Comparison of ENCODE assay signal across 8 cellular contexts in genomic region chr19:36973844-36974195, GRCh38. TPM values are rescaled to one million over a fixed set of nuclear protein-coding genes. Genes with fewer than 3 reads are reported as not detected.
DNase-seq lines count a peak whose midpoint lies in the region; ATAC-seq and TF ChIP-seq lines count a peak whose summit lies in the region.

No MANE protein-coding gene starts in this region.

- peaks cover 0 to 15% (median 6%) of the 10 kb centered on the region in 8 donors for H3K9me3 Mint-ChIP-seq in CD4-positive, alpha-beta memory T cell

- H3K4me1 Mint-ChIP-seq in CD4-positive, alpha-beta memory T cell = peaks cover 8 to 25% (median 12%) of the 10 kb centered on the region in 4 donors

- peaks cover 10% of the 10 kb centered on the region for H3K36me3 ChIP-seq in CD4-positive, alpha-beta memory T cell (ENCODE audit: insufficient read depth, low read length)
- no peaks in the 10 kb centered on the region for H3K36me3 ChIP-seq in Peyer's patch
- peaks cover 3 to 6% of the 10 kb centered on the region in 2 donors for H3K36me3 ChIP-seq in esophagus (ENCODE audit: control insufficient read depth in 2 of 2, insufficient read depth in 2 of 2, low read length in 1 of 2)
- peaks cover 0 to 23% of the 10 kb centered on the region in 2 donors for H3K36me3 ChIP-seq in psoas muscle (ENCODE audit: insufficient read depth in 1 of 2, low read depth in 1 of 2)

- TF ChIP-seq CTCF in Peyer's patch (IDR thresholded peaks at IDR 0.05) (no peak), psoas muscle (IDR thresholded peaks at IDR 0.05) (no peak)

- CTCF ChIA-PET in CD4-positive, alpha-beta memory T cell (lab: Charles Lee; ENCODE audit: partially characterized antibody) = interaction anchor here (1.1 to 1.7 kb wide), 5 partner anchors 13 to 397 kb away, joined by 3 to 5 read pairs (median 5); partner anchors contain the start of genes ZNF420, ZNF527 and ZNF790

- no peak for ATAC-seq in psoas muscle
- no peak for ATAC-seq in HG03378 (IDR thresholded peaks at IDR 0.05; ENCODE audit: unreplicated experiment)
- ATAC-seq in HG03520 (IDR thresholded peaks at IDR 0.05; ENCODE audit: unreplicated experiment) = no peak

- peak overlapping the region; percentile 68 for H3K27ac ChIP-seq in CD4-positive, alpha-beta memory T cell (ENCODE audit: low read depth, low read length)
- H3K27ac ChIP-seq in Peyer's patch (peak overlapping the region in 3 of 4 donors; percentile 74 to 86 (median 78)), esophagus (ENCODE audit: low read depth in 2 of 2, low read length in 1 of 2) (peak overlapping the region; percentile 82 to 86), psoas muscle (peak overlapping the region; percentile 79)

- no peaks in the 10 kb centered on the region for H3K27me3 Mint-ChIP-seq in CD4-positive, alpha-beta memory T cell

- peaks cover 16% of the 10 kb centered on the region for H3K4me1 ChIP-seq in CD4-positive, alpha-beta memory T cell (ENCODE audit: insufficient read depth, low read length)
- H3K4me1 ChIP-seq in Peyer's patch = peaks cover 0 to 14% (median 2%) of the 10 kb centered on the region in 4 donors
- peaks cover 3 to 6% of the 10 kb centered on the region in 2 donors for H3K4me1 ChIP-seq in esophagus (ENCODE audit: control insufficient read depth in 2 of 2, insufficient read depth in 2 of 2, low read length in 1 of 2)
- H3K4me1 ChIP-seq in psoas muscle = no peaks in the 10 kb centered on the region

- DNase-seq in CD4-positive, alpha-beta memory T cell = no peak
- no peak for DNase-seq in Peyer's patch
- DNase-seq in psoas muscle = no peak
- no peak for DNase-seq in NCI-H2029 (lab: John Stamatoyannopoulos, UW)
- no peak for DNase-seq in cerebellar nuclear complex (lab: John Stamatoyannopoulos, UW)

- peak overlapping the region; percentile 82 to 97 (median 94) for H3K27ac Mint-ChIP-seq in CD4-positive, alpha-beta memory T cell

- peak overlapping the region; percentile 80 to 86 for H3K4me3 ChIP-seq in CD4-positive, alpha-beta memory T cell (ENCODE audit: low read length in 2 of 2)
- peak overlapping the region; percentile 54 to 71 (median 66) for H3K4me3 ChIP-seq in Peyer's patch
- H3K4me3 ChIP-seq in esophagus (ENCODE audit: low read depth in 1 of 2, low read length in 2 of 2) = peak overlapping the region; percentile 59 to 73
- H3K4me3 ChIP-seq in psoas muscle = peak overlapping the region; percentile 82

- peak overlapping the region; percentile 91 to 98 (median 96) for H3K4me3 Mint-ChIP-seq in CD4-positive, alpha-beta memory T cell

- TF ChIP-seq POLR2A in Peyer's patch (IDR thresholded peaks at IDR 0.05) = no peak

- intact Hi-C loops in CD4-positive, alpha-beta memory T cell (cut with micrococcal nuclease) = loop anchor here (1.0 to 5.0 kb wide), 14 partner anchors 58 to 929 kb away; partner anchors contain the start of genes ZNF345, ZNF383, ZNF420 and ZNF527
- intact Hi-C loops in psoas muscle (cut with DNase I) = loop anchor here in 1 of 2 donors (5.0 kb wide), 2 partner anchors 103 to 243 kb away; partner anchors contain the start of genes ZNF383 and ZNF420

- peaks cover 0 to 7% of the 10 kb centered on the region in 2 donors for H3K9me3 ChIP-seq in CD4-positive, alpha-beta memory T cell (ENCODE audit: control insufficient read depth in 1 of 2, low read length in 2 of 2)
- H3K9me3 ChIP-seq in Peyer's patch (peaks cover 0 to 4% (median 0%) of the 10 kb centered on the region in 4 donors), esophagus (ENCODE audit: control insufficient read depth in 2 of 2, insufficient read depth in 1 of 2, low read depth in 1 of 2, low read length in 1 of 2) (peaks cover 0 to 2% of the 10 kb centered on the region in 2 donors), psoas muscle (peaks cover 8% of the 10 kb centered on the region)

- H3K36me3 Mint-ChIP-seq in CD4-positive, alpha-beta memory T cell = peaks cover 25 to 46% of the 10 kb centered on the region in 2 donors

- 37 to 46% methylated on average over 6 of the region's 6 CpGs for WGBS in esophagus, 2 donors
- WGBS in psoas muscle, 3 donors = 38 to 41% (median 39%) methylated on average over 6 of the region's 6 CpGs

- POLR2A ChIA-PET in CD4-positive, alpha-beta memory T cell (lab: Charles Lee; ENCODE audit: partially characterized antibody) = interaction anchor here (1.2 to 1.7 kb wide), 6 partner anchors 105 to 493 kb away, joined by 3 to 7 read pairs (median 4); partner anchors contain the start of genes ZNF345, ZNF383, ZNF420 and ZNF569

- H3K27me3 ChIP-seq in CD4-positive, alpha-beta memory T cell (ENCODE audit: insufficient read depth, low read length) = no peaks in the 10 kb centered on the region
- H3K27me3 ChIP-seq in Peyer's patch (no peaks in the 10 kb centered on the region), esophagus (ENCODE audit: control insufficient read depth in 1 of 2, insufficient read depth in 2 of 2, low read length in 2 of 2) (no peaks in the 10 kb centered on the region), psoas muscle (ENCODE audit: insufficient read depth in 3 of 3, low read length in 2 of 3) (no peaks in the 10 kb centered on the region)

RNA-seq across cellular contexts. Expression of gene ZNF568, which starts 57.7 kb away (rescaled TPM):
- total RNA-seq in CD4-positive, alpha-beta memory T cell = 10 to 100 TPM; 18.8 to 20.3 TPM
- polyA plus RNA-seq in CD4-positive, alpha-beta memory T cell = 10 to 100 TPM in 1 of 2 donors, 1 to 10 TPM in 1; 7.6 to 11.1 TPM
- total RNA-seq in Peyer's patch (10 to 100 TPM in 1 of 4 donors, 1 to 10 TPM in 3; 2.7 to 17.3 (median 3.7) TPM), psoas muscle (10 to 100 TPM in 1 of 4 donors, 1 to 10 TPM in 3; 4.8 to 13.9 (median 7.3) TPM)
- polyA plus RNA-seq in esophagus (1 to 10 TPM; 2.2 TPM), psoas muscle (10 to 100 TPM in 1 of 3 donors, 1 to 10 TPM in 2; 2.3 to 10.8 (median 4.0) TPM)

RNA-seq across cellular contexts. Expression of gene ZNF829, which starts 57.7 kb away (rescaled TPM):
- total RNA-seq in CD4-positive, alpha-beta memory T cell = 1 to 10 TPM; 8.5 to 9.8 TPM
- polyA plus RNA-seq in CD4-positive, alpha-beta memory T cell = 1 to 10 TPM; 2.0 to 4.0 TPM
- 1 to 10 TPM; 1.1 to 2.0 (median 1.8) TPM for total RNA-seq in Peyer's patch
- polyA plus RNA-seq in esophagus = under 1 TPM; 0.56 to 0.57 TPM
- 1 to 10 TPM in 2 of 4 donors, under 1 TPM in 2; 0.92 to 1.5 (median 1.1) TPM for total RNA-seq in psoas muscle
- polyA plus RNA-seq in psoas muscle = 1 to 10 TPM in 1 of 3 donors, under 1 TPM in 2; 0.61 to 1.3 (median 0.65) TPM
